Comparison of ENCODE assay signal across 11 cellular contexts in genomic region chr6:43703512-43704429, GRCh38. TPM values are rescaled to one million over a fixed set of nuclear protein-coding genes. Genes with fewer than 3 reads are reported as not detected.
DNase-seq lines count a peak whose midpoint lies in the region; ATAC-seq and TF ChIP-seq lines count a peak whose summit lies in the region.
"Had no signal": no experiment of that assay in that cellular context is flagged by ENCODE, and none has a peak within 500 bp of the region (broad histone marks: within the 10 kb centered on the region; RNA-seq: fewer than 3 reads in every experiment).

No MANE protein-coding gene starts in this region.

- ATAC-seq in WTC11 (no peak), thoracic aorta (ENCODE audit: insufficient number of reproducible peaks, low FRiP score, low read depth) (no peak)

- H2AK5ac ChIP-seq in mesenchymal stem cell (ENCODE audit: low read length, severe bottlenecking) = no peak overlapping the region

- H3K4me2 ChIP-seq in mesenchymal stem cell (ENCODE audit: low read length, poor library complexity, severe bottlenecking) = no peak overlapping the region

- DNase-seq in DMS53 (lab: John Stamatoyannopoulos, UW) = peak; percentile 45
- DNase-seq in DMS53 treated with DMSO at 0.1 percent for 48 hours (lab: John Stamatoyannopoulos, UW; ENCODE audit: unreplicated experiment) = no peak
- no peak for DNase-seq in WTC11 (ENCODE audit: low spot score)
- no peak for DNase-seq in mesenchymal stem cell
- no peak for DNase-seq in thoracic aorta (ENCODE audit: low spot score)
- DNase-seq in SIG-M5 (lab: John Stamatoyannopoulos, UW) = no peak
- no peak for DNase-seq in Kasumi-1 (lab: John Stamatoyannopoulos, UW)
- DNase-seq in SIG-M5 treated with dmso at 0.1 percent for 504 hours (lab: John Stamatoyannopoulos, UW; ENCODE audit: unreplicated experiment) = no peak
- DNase-seq: GDM1 had no signal

- no peak overlapping the region for H3K4me3 Mint-ChIP-seq in WTC11

- no peaks in the 10 kb centered on the region for H3K36me3 ChIP-seq in mesenchymal stem cell (ENCODE audit: control insufficient read depth in 1 of 2, insufficient read depth in 2 of 2, low read depth in 1 of 2, low read length in 2 of 2)
- H3K36me3 ChIP-seq in thoracic aorta = no peaks in the 10 kb centered on the region

- H3K27ac ChIP-seq in mesenchymal stem cell (ENCODE audit: low read length, poor library complexity, severe bottlenecking) (no peak overlapping the region), thoracic aorta (peak overlapping the region; percentile 53 to 79)

- H3K27me3 Mint-ChIP-seq in WTC11 (ENCODE audit: low read depth) = no peaks in the 10 kb centered on the region; the same call in 1 of the 2 replicates

- H3K4me3 ChIP-seq in mesenchymal stem cell (ENCODE audit: insufficient read depth in 1 of 2, low read depth in 1 of 2, low read length in 2 of 2) (no peak overlapping the region), thoracic aorta (no peak overlapping the region)

- no peaks in the 10 kb centered on the region for H3K9me3 ChIP-seq in mesenchymal stem cell (ENCODE audit: control insufficient read depth, low read length)
- no peaks in the 10 kb centered on the region for H3K9me3 ChIP-seq in thoracic aorta

- H3K4me1 ChIP-seq in mesenchymal stem cell (ENCODE audit: control insufficient read depth, insufficient read depth, low read depth, low read length) (peaks cover 27% of the 10 kb centered on the region), thoracic aorta (ENCODE audit: control insufficient read depth in 1 of 2, low read depth in 2 of 2) (peaks cover 14 to 26% of the 10 kb centered on the region in 2 donors)

- H2BK5ac ChIP-seq in mesenchymal stem cell (ENCODE audit: low read depth, low read length, poor library complexity, severe bottlenecking) = no peak overlapping the region

- WGBS in mesenchymal stem cell = 95% methylated on average over 5 of the region's 8 CpGs

- H3K18ac ChIP-seq in mesenchymal stem cell (ENCODE audit: low read depth in 1 of 2, low read length in 2 of 2) = no peak overlapping the region

- POLR2A ChIA-PET in WTC11 (lab: Charles Lee) = interaction anchor here (0.6 to 1.3 kb wide), 4 partner anchors 58 to 74 kb away, joined by 3 to 5 read pairs (median 4); partner anchors contain the start of genes GTPBP2, RSPH9 and VEGFA

- H3K36me3 Mint-ChIP-seq in WTC11 = no peaks in the 10 kb centered on the region

- H3K9me3 Mint-ChIP-seq in WTC11 = no peaks in the 10 kb centered on the region

- H3K27ac Mint-ChIP-seq in WTC11 = peak overlapping the region; percentile 99

- CTCF ChIA-PET in WTC11 (lab: Charles Lee) = interaction anchor here (0.8 to 3.9 kb wide), 4 partner anchors 36 to 375 kb away, joined by 3 to 24 read pairs (median 4); no protein-coding TSS in a partner anchor

- H2BK120ac ChIP-seq in mesenchymal stem cell (ENCODE audit: low read depth, low read length) = no peak overlapping the region

- H3K27me3 ChIP-seq in mesenchymal stem cell (ENCODE audit: control insufficient read depth in 1 of 2, insufficient read depth in 1 of 2, low read length in 2 of 2) = no peaks in the 10 kb centered on the region
- H3K27me3 ChIP-seq in thoracic aorta (replicated peaks; ENCODE audit: insufficient read depth) = no peaks in the 10 kb centered on the region

- no peak overlapping the region for H4K91ac ChIP-seq in mesenchymal stem cell (ENCODE audit: low read length)

- peaks cover 79% of the 10 kb centered on the region for H3K4me1 Mint-ChIP-seq in WTC11

- H2BK12ac ChIP-seq in mesenchymal stem cell (ENCODE audit: low read length in 2 of 2) = peak overlapping the region in 1 of 2 experiments; percentile 25

- peak overlapping the region; percentile 74 for H3K9ac ChIP-seq in mesenchymal stem cell (ENCODE audit: low read length)

- no peak overlapping the region for H3K23ac ChIP-seq in mesenchymal stem cell (ENCODE audit: low read length in 2 of 2)

- TF ChIP-seq CTCF in WTC11 (IDR thresholded peaks at IDR 0.05) (no peak), thoracic aorta (IDR thresholded peaks at IDR 0.05) (no peak)

- H2AFZ ChIP-seq in mesenchymal stem cell (ENCODE audit: low read depth, low read length) = no peak overlapping the region

- H2BK15ac ChIP-seq in mesenchymal stem cell (ENCODE audit: low read depth, poor library complexity, severe bottlenecking) = peak overlapping the region; percentile 54

- H3K14ac ChIP-seq in mesenchymal stem cell (ENCODE audit: low read length in 2 of 2) = no peak overlapping the region

- no peaks in the 10 kb centered on the region for H3K79me1 ChIP-seq in mesenchymal stem cell (replicated peaks; ENCODE audit: low read length, poor library complexity, severe bottlenecking)

- H4K8ac ChIP-seq in mesenchymal stem cell (ENCODE audit: low read length) = no peak overlapping the region

- peak overlapping the region in 1 of 2 experiments; percentile 41 for H3K4ac ChIP-seq in mesenchymal stem cell (ENCODE audit: low read depth in 1 of 2, low read length in 2 of 2)

TF ChIP-seq in WTC11, 78 proteins besides CTCF, POLR2A, EP300 and RAD21 (continues in another document):
- TF ChIP-seq SP1 (CRISPR knock-in tag; conservative IDR thresholded peaks at IDR 0.05) (no peak), HMGXB4 (CRISPR knock-in tag; IDR thresholded peaks at IDR 0.05) (no peak), USF1 (CRISPR knock-in tag; IDR thresholded peaks at IDR 0.05) (no peak), SMAD3 (CRISPR knock-in tag; IDR thresholded peaks at IDR 0.05; ENCODE audit: borderline replicate concordance) (no peak), ZBTB43 (CRISPR knock-in tag; IDR thresholded peaks at IDR 0.05) (no peak), OVOL2 (CRISPR knock-in tag; IDR thresholded peaks at IDR 0.05; ENCODE audit: borderline replicate concordance) (no peak), TEAD1 (CRISPR knock-in tag; IDR thresholded peaks at IDR 0.05) (no peak), IRF2 (CRISPR knock-in tag; IDR thresholded peaks at IDR 0.05; ENCODE audit: borderline replicate concordance, low read depth) (no peak), ZNF416 (CRISPR knock-in tag; IDR thresholded peaks at IDR 0.05) (no peak), ZNF512 (CRISPR knock-in tag; IDR thresholded peaks at IDR 0.05; ENCODE audit: borderline replicate concordance) (no peak), MLX (CRISPR knock-in tag; IDR thresholded peaks at IDR 0.05) (no peak)

RNA-seq across cellular contexts. Expression of gene MRPS18A, which starts 16.2 kb away (rescaled TPM):
- 58.6 to 61.6 TPM (median 59.1 TPM) in 3 replicates for total RNA-seq in WTC11 (2021)
- polyA plus RNA-seq in mesenchymal stem cell (2013, experiment 1 of 2) = 42.0 TPM
- 43.2 TPM for polyA plus RNA-seq in mesenchymal stem cell (2013, experiment 2 of 2)
- total RNA-seq in thoracic aorta = 10 to 100 TPM; 21.2 to 39.4 TPM

RNA-seq across cellular contexts. Expression of gene RSPH9, which starts 58.9 kb away (rescaled TPM):
- total RNA-seq in WTC11 (2021) (0.16 to 0.35 TPM (median 0.32 TPM) in 3 replicates), thoracic aorta (not detected)
- polyA plus RNA-seq in mesenchymal stem cell (2013, experiment 1 of 2) = 0.62 TPM
- 0.84 TPM for polyA plus RNA-seq in mesenchymal stem cell (2013, experiment 2 of 2)
- total RNA-seq: A172; T-helper 1 cell treated with Interleukin-12 subunit alpha and Interleukin-12 subunit beta and Interleukin-4 antibody, amounts not matched to agents 30 ng/mL and 1 ng/mL, for 36 hours had no signal
